9 cellular contexts compared by ENCODE assay signal in the genomic region with DNA sequence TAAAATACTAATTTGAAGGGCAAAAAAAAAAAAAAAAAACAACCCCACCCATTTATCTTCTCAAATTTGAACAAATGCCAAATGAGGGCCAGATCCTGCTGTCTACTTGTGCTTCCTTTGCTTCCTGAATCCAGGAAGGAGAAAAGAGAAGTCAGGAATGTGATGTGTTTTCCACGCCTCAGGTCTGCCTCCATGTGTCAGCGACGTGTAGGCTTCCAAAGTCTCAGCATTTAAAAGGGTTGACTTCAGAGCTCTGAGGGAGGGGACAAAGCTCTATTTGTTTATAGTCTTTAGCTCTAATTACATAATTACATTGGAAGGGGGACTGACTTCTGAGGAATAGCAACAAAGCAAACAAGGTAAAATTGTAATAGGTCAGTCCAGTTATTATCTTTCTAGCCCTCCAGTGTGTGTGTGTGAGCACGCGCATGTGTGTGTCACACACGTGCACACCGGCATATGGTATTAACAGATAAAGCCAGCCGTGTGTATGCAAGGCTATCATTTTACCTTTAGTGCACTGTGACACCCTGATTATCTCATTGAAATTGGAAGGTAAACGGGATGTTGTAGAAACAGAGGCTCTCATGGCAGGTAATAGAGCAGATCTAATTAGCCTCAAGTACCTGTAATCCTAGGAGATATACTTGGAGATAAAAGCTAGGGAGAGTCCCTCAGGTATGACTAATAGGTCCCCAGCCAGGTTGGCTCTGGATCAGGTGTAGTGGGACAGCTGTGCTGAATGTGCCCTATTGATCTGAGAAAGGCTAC.
A peak's percentile ranks its signal among the peaks of the same experiment; 100 is the strongest.
DNase-seq lines count a peak whose midpoint lies in the region; ATAC-seq and TF ChIP-seq lines count a peak whose summit lies in the region.
"Had no signal": no experiment of that assay in that cellular context is flagged by ENCODE, and none has a peak within 500 bp of the region (broad histone marks: within the 10 kb centered on the region; RNA-seq: fewer than 3 reads in every experiment).

No MANE protein-coding gene starts in this region.

- DNase-seq in ELF-1 (ENCODE audit: low read depth, low spot score) (peak; percentile 73), NCI-H2107 (lab: John Stamatoyannopoulos, UW) (peak; percentile 82), WTC11 (ENCODE audit: low spot score) (peak; percentile 13), mesothelial cell of epicardium (ENCODE audit: low spot score in 2 of 2, unreplicated experiment in 2 of 2) (no peak), vagina (ENCODE audit: extremely low spot score in 2 of 2) (no peak), upper lobe of left lung (no peak)
- DNase-seq in activated naive CD4-positive, alpha-beta T cell treated with Interleukin-2 at 50 U/mL for 16 hours = no peak
- DNase-seq: retina had no signal

- H3K4me1 Mint-ChIP-seq in WTC11 = peaks cover 8% of the 10 kb centered on the region
- peaks cover 20% of the 10 kb centered on the region for H3K4me1 Mint-ChIP-seq in mesothelial cell of epicardium

- WGBS in upper lobe of left lung, 2 donors = 72 to 76% methylated on average over 9 of the region's 9 CpGs

- no peak for TF ChIP-seq EP300 in upper lobe of left lung (IDR thresholded peaks at IDR 0.05)

- ATAC-seq in WTC11 (peak; percentile 93), HG03565 (IDR thresholded peaks at IDR 0.05; ENCODE audit: unreplicated experiment) (no peak), upper lobe of left lung (ENCODE audit: low FRiP score in 2 of 2) (no peak)

- H3K4me3 ChIP-seq in vagina = no peak overlapping the region
- no peak overlapping the region for H3K4me3 ChIP-seq in upper lobe of left lung

- H3K27me3 ChIP-seq in vagina (no peaks in the 10 kb centered on the region), upper lobe of left lung (no peaks in the 10 kb centered on the region)

- no peaks in the 10 kb centered on the region for H3K9me3 ChIP-seq in vagina
- H3K9me3 ChIP-seq in upper lobe of left lung = no peaks in the 10 kb centered on the region

- no peaks in the 10 kb centered on the region for H3K4me1 ChIP-seq in vagina
- H3K4me1 ChIP-seq in upper lobe of left lung = no peaks in the 10 kb centered on the region

- POLR2A ChIA-PET in WTC11 (lab: Charles Lee) = no interaction called here

- no peak for TF ChIP-seq POLR2A in vagina (IDR thresholded peaks at IDR 0.05)
- TF ChIP-seq POLR2A in upper lobe of left lung (IDR thresholded peaks at IDR 0.05) = no peak

- CTCF ChIA-PET in WTC11 (lab: Charles Lee) = interaction anchor here (0.6 to 0.7 kb wide), 2 partner anchors 181 to 650 kb away, joined by 3 to 4 read pairs; no protein-coding TSS in a partner anchor

- intact Hi-C loops in vagina (cut with DNase I) = no loop called here

- no peaks in the 10 kb centered on the region for H3K36me3 ChIP-seq in vagina
- no peaks in the 10 kb centered on the region for H3K36me3 ChIP-seq in upper lobe of left lung

- H3K27me3 Mint-ChIP-seq in WTC11 (ENCODE audit: low read depth) (no peaks in the 10 kb centered on the region; the same call in 1 of the 2 replicates), mesothelial cell of epicardium (ENCODE audit: low read depth) (no peaks in the 10 kb centered on the region)

- H3K27ac ChIP-seq in vagina (no peak overlapping the region), upper lobe of left lung (no peak overlapping the region)

- H3K9me3 Mint-ChIP-seq in WTC11 = no peaks in the 10 kb centered on the region
- H3K9me3 Mint-ChIP-seq in mesothelial cell of epicardium = peaks cover 3% of the 10 kb centered on the region

- H3K27ac Mint-ChIP-seq in WTC11 = 0 out of 2 replicates have a peak overlapping the region, but pooled peaks have one; percentile 23
- H3K27ac Mint-ChIP-seq in mesothelial cell of epicardium = peak overlapping the region; percentile 11

- H3K36me3 Mint-ChIP-seq in WTC11 (no peaks in the 10 kb centered on the region), mesothelial cell of epicardium (no peaks in the 10 kb centered on the region)

- TF ChIP-seq CTCF in WTC11 (IDR thresholded peaks at IDR 0.05) (no peak), mesothelial cell of epicardium (IDR thresholded peaks at IDR 0.05; ENCODE audit: unreplicated experiment) (no peak), vagina (IDR thresholded peaks at IDR 0.05) (no peak), upper lobe of left lung (IDR thresholded peaks at IDR 0.05) (no peak)

- H3K4me3 Mint-ChIP-seq in WTC11 (no peak overlapping the region), mesothelial cell of epicardium (no peak overlapping the region)

TF ChIP-seq in WTC11, 78 proteins besides CTCF, POLR2A, EP300 and RAD21:
- no peak for TF ChIP-seq TP53 (CRISPR knock-in tag; IDR thresholded peaks at IDR 0.05)
- TF ChIP-seq ZBTB21 (CRISPR knock-in tag; IDR thresholded peaks at IDR 0.05; ENCODE audit: borderline replicate concordance) = no peak
- no peak for TF ChIP-seq ATF1 (CRISPR knock-in tag; IDR thresholded peaks at IDR 0.05)
- no peak for TF ChIP-seq GABPB1 (CRISPR knock-in tag; IDR thresholded peaks at IDR 0.05)
- no peak for TF ChIP-seq ZNF423 (CRISPR knock-in tag; IDR thresholded peaks at IDR 0.05)
- no peak for TF ChIP-seq SP1 (CRISPR knock-in tag; conservative IDR thresholded peaks at IDR 0.05)
- TF ChIP-seq ZNF263 (CRISPR knock-in tag; IDR thresholded peaks at IDR 0.05; ENCODE audit: low read depth) = no peak
- TF ChIP-seq, protein P1, sequence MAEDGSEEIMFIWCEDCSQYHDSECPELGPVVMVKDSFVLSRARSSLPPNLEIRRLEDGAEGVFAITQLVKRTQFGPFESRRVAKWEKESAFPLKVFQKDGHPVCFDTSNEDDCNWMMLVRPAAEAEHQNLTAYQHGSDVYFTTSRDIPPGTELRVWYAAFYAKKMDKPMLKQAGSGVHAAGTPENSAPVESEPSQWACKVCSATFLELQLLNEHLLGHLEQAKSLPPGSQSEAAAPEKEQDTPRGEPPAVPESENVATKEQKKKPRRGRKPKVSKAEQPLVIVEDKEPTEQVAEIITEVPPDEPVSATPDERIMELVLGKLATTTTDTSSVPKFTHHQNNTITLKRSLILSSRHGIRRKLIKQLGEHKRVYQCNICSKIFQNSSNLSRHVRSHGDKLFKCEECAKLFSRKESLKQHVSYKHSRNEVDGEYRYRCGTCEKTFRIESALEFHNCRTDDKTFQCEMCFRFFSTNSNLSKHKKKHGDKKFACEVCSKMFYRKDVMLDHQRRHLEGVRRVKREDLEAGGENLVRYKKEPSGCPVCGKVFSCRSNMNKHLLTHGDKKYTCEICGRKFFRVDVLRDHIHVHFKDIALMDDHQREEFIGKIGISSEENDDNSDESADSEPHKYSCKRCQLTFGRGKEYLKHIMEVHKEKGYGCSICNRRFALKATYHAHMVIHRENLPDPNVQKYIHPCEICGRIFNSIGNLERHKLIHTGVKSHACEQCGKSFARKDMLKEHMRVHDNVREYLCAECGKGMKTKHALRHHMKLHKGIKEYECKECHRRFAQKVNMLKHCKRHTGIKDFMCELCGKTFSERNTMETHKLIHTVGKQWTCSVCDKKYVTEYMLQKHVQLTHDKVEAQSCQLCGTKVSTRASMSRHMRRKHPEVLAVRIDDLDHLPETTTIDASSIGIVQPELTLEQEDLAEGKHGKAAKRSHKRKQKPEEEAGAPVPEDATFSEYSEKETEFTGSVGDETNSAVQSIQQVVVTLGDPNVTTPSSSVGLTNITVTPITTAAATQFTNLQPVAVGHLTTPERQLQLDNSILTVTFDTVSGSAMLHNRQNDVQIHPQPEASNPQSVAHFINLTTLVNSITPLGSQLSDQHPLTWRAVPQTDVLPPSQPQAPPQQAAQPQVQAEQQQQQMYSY (CRISPR knock-in tag; IDR thresholded peaks at IDR 0.05) = no peak
- TF ChIP-seq CREM (CRISPR knock-in tag; IDR thresholded peaks at IDR 0.05) = no peak
- TF ChIP-seq FOXK1 (CRISPR knock-in tag; IDR thresholded peaks at IDR 0.05) = no peak
- no peak for TF ChIP-seq PRRX2 (CRISPR knock-in tag; IDR thresholded peaks at IDR 0.05)
- no peak for TF ChIP-seq NR3C1 (CRISPR knock-in tag; conservative IDR thresholded peaks at IDR 0.05; ENCODE audit: low read depth)
- TF ChIP-seq, protein P2, sequence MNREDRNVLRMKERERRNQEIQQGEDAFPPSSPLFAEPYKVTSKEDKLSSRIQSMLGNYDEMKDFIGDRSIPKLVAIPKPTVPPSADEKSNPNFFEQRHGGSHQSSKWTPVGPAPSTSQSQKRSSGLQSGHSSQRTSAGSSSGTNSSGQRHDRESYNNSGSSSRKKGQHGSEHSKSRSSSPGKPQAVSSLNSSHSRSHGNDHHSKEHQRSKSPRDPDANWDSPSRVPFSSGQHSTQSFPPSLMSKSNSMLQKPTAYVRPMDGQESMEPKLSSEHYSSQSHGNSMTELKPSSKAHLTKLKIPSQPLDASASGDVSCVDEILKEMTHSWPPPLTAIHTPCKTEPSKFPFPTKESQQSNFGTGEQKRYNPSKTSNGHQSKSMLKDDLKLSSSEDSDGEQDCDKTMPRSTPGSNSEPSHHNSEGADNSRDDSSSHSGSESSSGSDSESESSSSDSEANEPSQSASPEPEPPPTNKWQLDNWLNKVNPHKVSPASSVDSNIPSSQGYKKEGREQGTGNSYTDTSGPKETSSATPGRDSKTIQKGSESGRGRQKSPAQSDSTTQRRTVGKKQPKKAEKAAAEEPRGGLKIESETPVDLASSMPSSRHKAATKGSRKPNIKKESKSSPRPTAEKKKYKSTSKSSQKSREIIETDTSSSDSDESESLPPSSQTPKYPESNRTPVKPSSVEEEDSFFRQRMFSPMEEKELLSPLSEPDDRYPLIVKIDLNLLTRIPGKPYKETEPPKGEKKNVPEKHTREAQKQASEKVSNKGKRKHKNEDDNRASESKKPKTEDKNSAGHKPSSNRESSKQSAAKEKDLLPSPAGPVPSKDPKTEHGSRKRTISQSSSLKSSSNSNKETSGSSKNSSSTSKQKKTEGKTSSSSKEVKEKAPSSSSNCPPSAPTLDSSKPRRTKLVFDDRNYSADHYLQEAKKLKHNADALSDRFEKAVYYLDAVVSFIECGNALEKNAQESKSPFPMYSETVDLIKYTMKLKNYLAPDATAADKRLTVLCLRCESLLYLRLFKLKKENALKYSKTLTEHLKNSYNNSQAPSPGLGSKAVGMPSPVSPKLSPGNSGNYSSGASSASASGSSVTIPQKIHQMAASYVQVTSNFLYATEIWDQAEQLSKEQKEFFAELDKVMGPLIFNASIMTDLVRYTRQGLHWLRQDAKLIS (CRISPR knock-in tag; IDR thresholded peaks at IDR 0.05; ENCODE audit: borderline replicate concordance) = no peak
- TF ChIP-seq, protein P3, sequence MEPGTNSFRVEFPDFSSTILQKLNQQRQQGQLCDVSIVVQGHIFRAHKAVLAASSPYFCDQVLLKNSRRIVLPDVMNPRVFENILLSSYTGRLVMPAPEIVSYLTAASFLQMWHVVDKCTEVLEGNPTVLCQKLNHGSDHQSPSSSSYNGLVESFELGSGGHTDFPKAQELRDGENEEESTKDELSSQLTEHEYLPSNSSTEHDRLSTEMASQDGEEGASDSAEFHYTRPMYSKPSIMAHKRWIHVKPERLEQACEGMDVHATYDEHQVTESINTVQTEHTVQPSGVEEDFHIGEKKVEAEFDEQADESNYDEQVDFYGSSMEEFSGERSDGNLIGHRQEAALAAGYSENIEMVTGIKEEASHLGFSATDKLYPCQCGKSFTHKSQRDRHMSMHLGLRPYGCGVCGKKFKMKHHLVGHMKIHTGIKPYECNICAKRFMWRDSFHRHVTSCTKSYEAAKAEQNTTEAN (CRISPR knock-in tag; IDR thresholded peaks at IDR 0.05) = no peak
- no peak for TF ChIP-seq ESRRA (CRISPR knock-in tag; IDR thresholded peaks at IDR 0.05; ENCODE audit: borderline replicate concordance)

Comparison
In these comparisons a context has a peak if more than half of its experiments do, and no peak if none do; other contexts are left out.
1. DNase-seq: peak in ELF-1 (single experiment), NCI-H2107 (single experiment) and WTC11 (single experiment); none in mesothelial cell of epicardium (0 of 2), activated naive CD4-positive, alpha-beta T cell treated with Interleukin-2 at 50 U/mL for 16 hours (single experiment), vagina (0 of 2) and upper lobe of left lung (0 of 2).